ENCODE assay signal across 15 cellular contexts in the genomic region with DNA sequence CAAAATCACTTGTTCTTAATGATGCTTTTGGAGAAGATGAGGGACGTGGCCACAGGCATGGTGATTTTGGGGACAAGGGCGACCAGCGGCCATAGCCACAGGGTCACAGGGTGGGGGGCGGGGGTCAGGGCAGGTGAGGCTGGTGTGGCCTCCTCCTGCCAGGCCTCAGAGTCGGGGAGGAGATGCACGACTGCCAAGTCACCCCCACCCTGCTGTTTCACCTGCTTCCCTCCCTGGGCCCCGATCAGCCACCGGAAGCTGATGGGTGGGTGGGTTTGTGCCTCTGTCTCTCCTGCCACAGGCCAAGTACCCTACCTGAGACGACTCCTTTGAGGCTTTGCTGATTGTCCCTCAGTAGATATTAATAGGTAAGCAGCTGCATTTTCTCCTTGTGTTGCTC.
"Had no signal": no experiment of that assay in that cellular context is flagged by ENCODE, and none has a peak within 500 bp of the region (broad histone marks: within the 10 kb centered on the region; RNA-seq: fewer than 3 reads in every experiment).

No MANE protein-coding gene starts in this region.

- H3K27ac ChIP-seq: adrenal gland, coronary artery, foreskin keratinocyte, heart left ventricle, parathyroid adenoma, skin epidermis, transverse colon had no signal

- H3K36me3 ChIP-seq: adrenal gland, heart left ventricle, transverse colon had no signal

- H3K9me3 Mint-ChIP-seq: activated CD4-positive, alpha-beta memory T cell treated with anti-CD3 and anti-CD28 coated beads for 36 hours; activated naive CD4-positive, alpha-beta T cell treated with anti-CD3 and anti-CD28 coated beads for 36 hours; activated T-cell treated with anti-CD3 and anti-CD28 coated beads, Interleukin-2, amount 50 U/mL, for 72 hours had no signal

- H3K9me3 ChIP-seq: adrenal gland, heart left ventricle, transverse colon had no signal

- H3K27ac Mint-ChIP-seq: activated CD4-positive, alpha-beta memory T cell treated with anti-CD3 and anti-CD28 coated beads for 36 hours; activated naive CD4-positive, alpha-beta T cell treated with anti-CD3 and anti-CD28 coated beads for 36 hours; activated T-cell treated with anti-CD3 and anti-CD28 coated beads, Interleukin-2, amount 50 U/mL, for 72 hours had no signal

- ATAC-seq: activated T-cell treated with anti-CD3 and anti-CD28 coated beads, Interleukin-2, amount 50 U/mL, for 72 hours; foreskin keratinocyte; heart left ventricle; left lobe of liver had no signal

- DNase-seq: activated CD4-positive, alpha-beta memory T cell treated with anti-CD3 and anti-CD28 coated beads for 36 hours; activated CD4-positive, alpha-beta T cell treated with anti-CD3 and anti-CD28 coated beads for 1 hour; activated naive CD4-positive, alpha-beta T cell treated with anti-CD3 and anti-CD28 coated beads for 36 hours; activated T-cell treated with anti-CD3 and anti-CD28 coated beads, Interleukin-2, amount 50 U/mL, for 72 hours; adrenal gland; caudate nucleus; effector CD4-positive, alpha-beta T cell; foreskin keratinocyte; retina; transverse colon had no signal

- H3K36me3 Mint-ChIP-seq: activated CD4-positive, alpha-beta memory T cell treated with anti-CD3 and anti-CD28 coated beads for 36 hours had no signal

- H3K27me3 Mint-ChIP-seq: activated CD4-positive, alpha-beta memory T cell treated with anti-CD3 and anti-CD28 coated beads for 36 hours had no signal

- H3K4me3 Mint-ChIP-seq: activated CD4-positive, alpha-beta memory T cell treated with anti-CD3 and anti-CD28 coated beads for 36 hours; activated naive CD4-positive, alpha-beta T cell treated with anti-CD3 and anti-CD28 coated beads for 36 hours; activated T-cell treated with anti-CD3 and anti-CD28 coated beads, Interleukin-2, amount 50 U/mL, for 72 hours had no signal

- H3K4me1 ChIP-seq: adrenal gland, foreskin keratinocyte, heart left ventricle, parathyroid adenoma, transverse colon had no signal

- H3K9ac ChIP-seq: parathyroid adenoma had no signal

- H3K4me3 ChIP-seq: adrenal gland, coronary artery, heart left ventricle, skin epidermis, transverse colon had no signal

- H3K27me3 ChIP-seq: adrenal gland, transverse colon had no signal
